In genomic region chr2:126808929-126809328, GRCh38 we compare ENCODE assay signal across 16 cellular contexts.
"Had no signal": no experiment of that assay in that cellular context is flagged by ENCODE, and none has a peak within 500 bp of the region (broad histone marks: within the 10 kb centered on the region; RNA-seq: fewer than 3 reads in every experiment).

No MANE protein-coding gene starts in this region.

- H3K4me1 Mint-ChIP-seq: activated B cell treated with CpG ODN at 0.5 μM for 24 hours; activated CD4-positive, alpha-beta T cell treated with anti-CD3 and anti-CD28 coated beads, Interleukin-2, amount 10 ng/mL, durations not matched to agents 7 days and 5 days; activated naive CD8-positive, alpha-beta T cell treated with anti-CD3 and anti-CD28 coated beads for 36 hours had no signal

- H3K4me3 Mint-ChIP-seq: activated B cell treated with CpG ODN at 0.5 μM for 24 hours; activated CD4-positive, alpha-beta T cell treated with anti-CD3 and anti-CD28 coated beads, Interleukin-2, amount 10 ng/mL, durations not matched to agents 7 days and 5 days; activated naive CD8-positive, alpha-beta T cell treated with anti-CD3 and anti-CD28 coated beads for 36 hours; activated T-cell treated with anti-CD3 and anti-CD28 coated beads, Interleukin-2, amount 50 U/mL, for 4 hours; nephron progenitor cell; T-helper 1 cell treated with Interleukin-12 subunit alpha and Interleukin-12 subunit beta and Interleukin-4 antibody, amounts not matched to agents 30 μg/mL and 1 μg/mL, for 36 hours had no signal

- ATAC-seq: activated T-cell treated with anti-CD3 and anti-CD28 coated beads, Interleukin-2, amount 50 U/mL, for 4 hours; heart left ventricle had no signal

- H3K27ac Mint-ChIP-seq: activated B cell treated with CpG ODN at 0.5 μM for 24 hours; activated CD4-positive, alpha-beta T cell treated with anti-CD3 and anti-CD28 coated beads, Interleukin-2, amount 10 ng/mL, durations not matched to agents 7 days and 5 days; activated naive CD8-positive, alpha-beta T cell treated with anti-CD3 and anti-CD28 coated beads for 36 hours; nephron progenitor cell; T-helper 1 cell treated with Interleukin-12 subunit alpha and Interleukin-12 subunit beta and Interleukin-4 antibody, amounts not matched to agents 30 μg/mL and 1 μg/mL, for 36 hours had no signal

- H3K9me3 Mint-ChIP-seq: activated B cell treated with CpG ODN at 0.5 μM for 24 hours; activated CD4-positive, alpha-beta T cell treated with anti-CD3 and anti-CD28 coated beads, Interleukin-2, amount 10 ng/mL, durations not matched to agents 7 days and 5 days; activated naive CD8-positive, alpha-beta T cell treated with anti-CD3 and anti-CD28 coated beads for 36 hours; activated T-cell treated with anti-CD3 and anti-CD28 coated beads, Interleukin-2, amount 50 U/mL, for 4 hours; T-helper 1 cell treated with Interleukin-12 subunit alpha and Interleukin-12 subunit beta and Interleukin-4 antibody, amounts not matched to agents 30 μg/mL and 1 μg/mL, for 36 hours had no signal

- H3K9me3 ChIP-seq: thoracic aorta had no signal

- H3K36me3 ChIP-seq: heart left ventricle, left ventricle myocardium inferior, stomach, thoracic aorta had no signal

- H3K4me1 ChIP-seq: heart left ventricle, left ventricle myocardium inferior, stomach had no signal

- H3K36me3 Mint-ChIP-seq: activated naive CD8-positive, alpha-beta T cell treated with anti-CD3 and anti-CD28 coated beads for 36 hours had no signal

- H3K27ac ChIP-seq: heart left ventricle, left ventricle myocardium inferior, stomach, thoracic aorta had no signal

- H3K27me3 ChIP-seq: heart left ventricle, stomach had no signal

- DNase-seq: activated B cell treated with CpG ODN at 0.5 μM for 24 hours; activated CD4-positive, alpha-beta T cell treated with anti-CD3 and anti-CD28 coated beads, Interleukin-2, amount 10 ng/mL, durations not matched to agents 7 days and 5 days; activated effector memory CD4-positive, alpha-beta T cell treated with anti-CD3 and anti-CD28 coated beads, Interleukin-2, amount 50 U/mL, for 16 hours; activated naive CD8-positive, alpha-beta T cell treated with anti-CD3 and anti-CD28 coated beads for 36 hours; activated T-cell treated with anti-CD3 and anti-CD28 coated beads, Interleukin-2, amount 50 U/mL, for 4 hours; aorta; foreskin melanocyte; heart left ventricle; kidney; left ventricle myocardium inferior; mesenchymal stem cell; stimulated activated CD4-positive, alpha-beta T cell treated with anti-CD3 and anti-CD28 coated beads, Interleukin-4, amount 100 ng/mL, for 1 hour; stomach had no signal

- H3K4me3 ChIP-seq: heart left ventricle, left ventricle myocardium inferior, stomach, thoracic aorta had no signal
